2 cellular contexts compared by ENCODE assay signal in the genomic region with DNA sequence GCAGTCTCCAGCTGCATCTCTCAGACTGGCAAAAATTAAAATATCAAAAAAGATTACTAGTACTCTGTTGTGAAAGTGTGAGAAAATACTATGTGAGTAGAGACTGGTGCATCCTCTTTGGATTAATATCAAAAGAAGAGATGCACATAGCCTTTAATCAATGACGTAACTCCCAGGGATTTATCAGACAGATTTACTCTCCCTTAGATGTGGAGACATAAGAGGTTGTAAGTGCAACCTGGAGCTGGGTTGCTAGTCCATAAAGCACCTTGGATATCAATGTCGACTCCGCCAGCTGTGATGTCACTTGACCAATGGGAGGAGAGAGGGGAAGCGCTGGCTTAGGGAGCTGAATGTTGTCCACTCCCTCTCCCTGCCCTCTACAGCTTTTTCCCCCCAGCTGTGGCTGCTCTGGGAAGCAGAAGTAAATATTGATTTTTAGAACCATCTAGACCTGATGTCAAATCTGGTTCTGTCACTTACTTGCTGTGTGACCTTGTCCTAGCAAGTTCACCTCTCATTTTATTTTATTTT.
TF ChIP-seq lines count a peak whose summit lies in the region.

No MANE protein-coding gene starts in this region.

TF ChIP-seq in HepG2, 621 proteins besides CTCF, POLR2A, EP300 and RAD21:
- TF ChIP-seq MXD4 (CRISPR knock-in tag; IDR thresholded peaks at IDR 0.05): no peak
- TF ChIP-seq, protein P1, sequence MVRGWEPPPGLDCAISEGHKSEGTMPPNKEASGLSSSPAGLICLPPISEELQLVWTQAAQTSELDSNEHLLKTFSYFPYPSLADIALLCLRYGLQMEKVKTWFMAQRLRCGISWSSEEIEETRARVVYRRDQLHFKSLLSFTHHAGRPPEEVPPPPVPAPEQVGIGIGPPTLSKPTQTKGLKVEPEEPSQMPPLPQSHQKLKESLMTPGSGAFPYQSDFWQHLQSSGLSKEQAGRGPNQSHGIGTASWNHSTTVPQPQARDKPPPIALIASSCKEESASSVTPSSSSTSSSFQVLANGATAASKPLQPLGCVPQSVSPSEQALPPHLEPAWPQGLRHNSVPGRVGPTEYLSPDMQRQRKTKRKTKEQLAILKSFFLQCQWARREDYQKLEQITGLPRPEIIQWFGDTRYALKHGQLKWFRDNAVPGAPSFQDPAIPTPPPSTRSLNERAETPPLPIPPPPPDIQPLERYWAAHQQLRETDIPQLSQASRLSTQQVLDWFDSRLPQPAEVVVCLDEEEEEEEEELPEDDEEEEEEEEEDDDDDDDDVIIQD (CRISPR knock-in tag; IDR thresholded peaks at IDR 0.05; ENCODE audit: low read depth): no peak
- peak; percentile 51; the same call in 1 of the 2 replicates for TF ChIP-seq ATF7 (IDR thresholded peaks at IDR 0.05)
- no peak for TF ChIP-seq ATF7 (CRISPR knock-in tag; IDR thresholded peaks at IDR 0.05)
- no peak for TF ChIP-seq ZNF230 (CRISPR knock-in tag; IDR thresholded peaks at IDR 0.05)
- no peak for TF ChIP-seq ZNF350 (CRISPR knock-in tag; IDR thresholded peaks at IDR 0.05; ENCODE audit: borderline replicate concordance, low read depth)
- TF ChIP-seq, protein P2, sequence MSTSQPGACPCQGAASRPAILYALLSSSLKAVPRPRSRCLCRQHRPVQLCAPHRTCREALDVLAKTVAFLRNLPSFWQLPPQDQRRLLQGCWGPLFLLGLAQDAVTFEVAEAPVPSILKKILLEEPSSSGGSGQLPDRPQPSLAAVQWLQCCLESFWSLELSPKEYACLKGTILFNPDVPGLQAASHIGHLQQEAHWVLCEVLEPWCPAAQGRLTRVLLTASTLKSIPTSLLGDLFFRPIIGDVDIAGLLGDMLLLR (CRISPR knock-in tag; IDR thresholded peaks at IDR 0.05): no peak
- TF ChIP-seq BRD4 (CRISPR knock-in tag; IDR thresholded peaks at IDR 0.05): no peak
- TF ChIP-seq DNMT1 (CRISPR knock-in tag; IDR thresholded peaks at IDR 0.05): no peak

TF ChIP-seq in H1, 55 proteins besides CTCF, POLR2A, EP300 and RAD21:
- TF ChIP-seq MAFK (IDR thresholded peaks at IDR 0.05; ENCODE audit: low read depth, low read length) (no peak), BACH1 (IDR thresholded peaks at IDR 0.05; ENCODE audit: low read length) (no peak), EGR1 (IDR thresholded peaks at IDR 0.05; ENCODE audit: borderline replicate concordance, low read depth, low read length) (no peak), SP1 (IDR thresholded peaks at IDR 0.05; ENCODE audit: low read depth, low read length) (no peak), ZNF274 (IDR thresholded peaks at IDR 0.05; ENCODE audit: borderline replicate concordance, extremely low read depth, low read length) (no peak), HDAC6 (IDR thresholded peaks at IDR 0.05; ENCODE audit: low read depth, low read length) (no peak), USF2 (IDR thresholded peaks at IDR 0.05; ENCODE audit: low read length) (no peak), JUND (IDR thresholded peaks at IDR 0.05; ENCODE audit: low read length) (no peak), SAP30 (IDR thresholded peaks at IDR 0.05; ENCODE audit: insufficient read depth, insufficient replicate concordance, low read length) (no peak), GTF2F1 (IDR thresholded peaks at IDR 0.05; ENCODE audit: borderline replicate concordance, low read depth, low read length) (no peak), CHD1 (IDR thresholded peaks at IDR 0.05; ENCODE audit: low read depth, low read length) (no peak), FOSL1 (IDR thresholded peaks at IDR 0.05; ENCODE audit: insufficient read depth, low read depth, low read length) (no peak), BRCA1 (IDR thresholded peaks at IDR 0.05; ENCODE audit: low read depth, low read length) (no peak), PHF8 (conservative IDR thresholded peaks at IDR 0.05; ENCODE audit: low read depth, low read length) (no peak), CEBPB (IDR thresholded peaks at IDR 0.05; ENCODE audit: low read depth, low read length) (no peak), EZH2 (IDR thresholded peaks at IDR 0.05; ENCODE audit: low read depth, low read length, severe bottlenecking) (no peak), RFX5 (IDR thresholded peaks at IDR 0.05; ENCODE audit: borderline replicate concordance, low read depth, low read length) (no peak)
